Comparison of ENCODE assay signal across 6 cellular contexts in the genomic region with DNA sequence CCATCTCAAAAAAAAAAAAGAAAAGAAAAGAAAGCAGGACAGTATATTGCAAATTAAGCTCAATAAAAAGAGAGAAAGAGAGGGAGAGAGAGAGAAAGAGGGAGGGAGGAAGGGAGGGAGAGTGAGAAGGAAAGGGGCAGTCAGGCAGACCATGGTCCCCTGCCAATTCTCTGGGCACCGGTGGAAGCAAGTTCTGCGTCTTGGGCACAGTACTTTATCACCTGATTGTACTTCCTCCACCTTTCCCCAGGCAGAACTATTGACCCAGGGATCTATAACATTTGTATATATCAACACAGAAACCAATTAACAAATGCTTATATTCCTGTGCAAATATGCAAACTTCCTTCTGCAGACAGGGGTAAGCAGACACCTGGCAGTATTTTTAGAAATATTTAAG. TPM values are rescaled to one million over a fixed set of nuclear protein-coding genes. Genes with fewer than 3 reads are reported as not detected.
"Had no signal": no experiment of that assay in that cellular context is flagged by ENCODE, and none has a peak within 500 bp of the region (broad histone marks: within the 10 kb centered on the region; RNA-seq: fewer than 3 reads in every experiment).

No MANE protein-coding gene starts in this region.

RNA-seq across cellular contexts. Expression of a gene that starts 22.4 kb away (rescaled TPM):
- total RNA-seq: GM23338, H1, HT-29, K562 had no signal

RNA-seq across cellular contexts. Expression of a gene that starts 58.8 kb away (rescaled TPM):
- total RNA-seq: GM23338, H1, H9, HT-29, IMR-90, K562 had no signal
